Comparison of ENCODE assay signal across 13 cellular contexts in genomic region chr20:38134427-38135281, GRCh38. TPM values are rescaled to one million over a fixed set of nuclear protein-coding genes. Genes with fewer than 3 reads are reported as not detected.
A peak's percentile ranks its signal among the peaks of the same experiment; 100 is the strongest.
DNase-seq lines count a peak whose midpoint lies in the region; ATAC-seq and TF ChIP-seq lines count a peak whose summit lies in the region.
"Had no signal": no experiment of that assay in that cellular context is flagged by ENCODE, and none has a peak within 500 bp of the region (broad histone marks: within the 10 kb centered on the region; RNA-seq: fewer than 3 reads in every experiment).

No MANE protein-coding gene starts in this region.

- H3K4me3 Mint-ChIP-seq in activated CD4-positive, alpha-beta T cell treated with anti-CD3 and anti-CD28 coated beads, Interleukin-2, amount 10 ng/mL, durations not matched to agents 24 days and 14 days = peak overlapping the region; percentile 57
- H3K4me3 Mint-ChIP-seq: activated T-cell treated with anti-CD3 and anti-CD28 coated beads, Interleukin-2, amount 50 U/mL, for 4 hours had no signal

- no peak for TF ChIP-seq POLR2A in upper lobe of left lung (IDR thresholded peaks at IDR 0.05)

- peaks cover 0 to 91% (median 47%) of the 10 kb centered on the region in 4 donors for H3K36me3 ChIP-seq in upper lobe of left lung

- peak overlapping the region; percentile 62 to 78 (median 73) for H3K27ac ChIP-seq in upper lobe of left lung
- H3K27ac ChIP-seq: 22Rv1 had no signal

- TF ChIP-seq CTCF in astrocyte of the cerebellum (IDR thresholded peaks at IDR 0.05; ENCODE audit: low read depth, low read length, missing control alignments) = no peak
- TF ChIP-seq CTCF in upper lobe of left lung (IDR thresholded peaks at IDR 0.05) = no peak

- no peaks in the 10 kb centered on the region for H3K9me3 Mint-ChIP-seq in activated CD4-positive, alpha-beta T cell treated with anti-CD3 and anti-CD28 coated beads, Interleukin-2, amount 10 ng/mL, durations not matched to agents 24 days and 14 days
- H3K9me3 Mint-ChIP-seq: activated T-cell treated with anti-CD3 and anti-CD28 coated beads, Interleukin-2, amount 50 U/mL, for 4 hours had no signal

- in situ Hi-C loops in astrocyte of the cerebellum (cut with HindIII; ENCODE audit: low sequenced_read_pairs) = no loop called here

- no peaks in the 10 kb centered on the region for H3K27me3 Mint-ChIP-seq in activated CD4-positive, alpha-beta T cell treated with anti-CD3 and anti-CD28 coated beads, Interleukin-2, amount 10 ng/mL, durations not matched to agents 24 days and 14 days

- peaks cover 15% of the 10 kb centered on the region for H3K4me1 Mint-ChIP-seq in activated CD4-positive, alpha-beta T cell treated with anti-CD3 and anti-CD28 coated beads, Interleukin-2, amount 10 ng/mL, durations not matched to agents 24 days and 14 days

- H3K9me3 ChIP-seq in upper lobe of left lung = no peaks in the 10 kb centered on the region

- peaks cover 28 to 46% (median 36%) of the 10 kb centered on the region in 4 donors for H3K4me1 ChIP-seq in upper lobe of left lung

- TF ChIP-seq EP300 in upper lobe of left lung (IDR thresholded peaks at IDR 0.05) = peak in 1 of 4 donors; percentile 65

- no peak for ATAC-seq in upper lobe of left lung (ENCODE audit: low FRiP score in 2 of 2)
- ATAC-seq: activated T-cell treated with anti-CD3 and anti-CD28 coated beads, Interleukin-2, amount 50 U/mL, for 4 hours had no signal

- peak overlapping the region; percentile 74 for H3K27ac Mint-ChIP-seq in activated CD4-positive, alpha-beta T cell treated with anti-CD3 and anti-CD28 coated beads, Interleukin-2, amount 10 ng/mL, durations not matched to agents 24 days and 14 days

- H3K4me3 ChIP-seq in astrocyte of the cerebellum (ENCODE audit: low read depth, low read length) (no peak overlapping the region), upper lobe of left lung (no peak overlapping the region)
- H3K4me3 ChIP-seq: skin epidermis had no signal

- WGBS in upper lobe of left lung, 2 donors = 26 to 31% methylated on average over 7 to 9 of the region's 9 CpGs

- no peaks in the 10 kb centered on the region for H3K36me3 Mint-ChIP-seq in activated CD4-positive, alpha-beta T cell treated with anti-CD3 and anti-CD28 coated beads, Interleukin-2, amount 10 ng/mL, durations not matched to agents 24 days and 14 days (ENCODE audit: low read depth)

- no peaks in the 10 kb centered on the region for H3K27me3 ChIP-seq in upper lobe of left lung

- intact Hi-C loops in activated CD4-positive, alpha-beta T cell treated with anti-CD3 and anti-CD28 coated beads, Interleukin-2, amount 10 ng/mL, durations not matched to agents 24 days and 14 days (cut with micrococcal nuclease) = no loop called here

- DNase-seq in activated CD4-positive, alpha-beta T cell treated with anti-CD3 and anti-CD28 coated beads, Interleukin-2, amount 10 ng/mL, durations not matched to agents 24 days and 14 days = peak; percentile 73
- no peak for DNase-seq in activated CD4-positive, alpha-beta T cell treated with anti-CD3 and anti-CD28 coated beads, Interleukin-2, amount 50 U/mL, for 4 hours
- DNase-seq in astrocyte of the cerebellum (ENCODE audit: low read depth) (peak; percentile 57), kidney tubule cell (ENCODE audit: low spot score) (peak; percentile 80), upper lobe of left lung (no peak), GM19238 (ENCODE audit: insufficient read length, low spot score) (no peak), AG08395 (ENCODE audit: low spot score) (no peak)
- no peak for DNase-seq in activated naive CD4-positive, alpha-beta T cell (lab: John Stamatoyannopoulos, UW)
- DNase-seq: activated T-cell treated with anti-CD3 and anti-CD28 coated beads, Interleukin-2, amount 50 U/mL, for 4 hours; NCI-H446 treated with DMSO at 0.1 percent for 48 hours; substantia nigra had no signal

RNA-seq across cellular contexts. Expression of gene TGM2, which starts 30.4 kb away (rescaled TPM):
- 0.05 TPM in 1 of 2 replicates, not detected in the other for total RNA-seq in activated CD4-positive, alpha-beta T cell treated with anti-CD3 and anti-CD28 coated beads, Interleukin-2, amount 10 ng/mL, durations not matched to agents 24 days and 14 days
- total RNA-seq in upper lobe of left lung = 100 to 1,000 TPM in 5 of 6 donors, 10 to 100 TPM in 1; 98.7 to 469 (median 290) TPM

Comparison
In these comparisons a context has a peak if more than half of its experiments do, and no peak if none do; other contexts are left out.
1. DNase-seq: peak in activated CD4-positive, alpha-beta T cell treated with anti-CD3 and anti-CD28 coated beads, Interleukin-2, amount 10 ng/mL, durations not matched to agents 24 days and 14 days (single experiment), astrocyte of the cerebellum (single experiment) and kidney tubule cell (single experiment); none in activated CD4-positive, alpha-beta T cell treated with anti-CD3 and anti-CD28 coated beads, Interleukin-2, amount 50 U/mL, for 4 hours (0 of 2), upper lobe of left lung (0 of 2), activated naive CD4-positive, alpha-beta T cell (0 of 4), GM19238 (single experiment) and AG08395 (single experiment).
2. RNA of gene TGM2, which starts 30.4 kb away (total RNA-seq): 98.7 to 469 TPM in upper lobe of left lung; 0.05 TPM in activated CD4-positive, alpha-beta T cell treated with anti-CD3 and anti-CD28 coated beads, Interleukin-2, amount 10 ng/mL, durations not matched to agents 24 days and 14 days; every median in the first group is over 10 times any median in the second.